In the genomic region with DNA sequence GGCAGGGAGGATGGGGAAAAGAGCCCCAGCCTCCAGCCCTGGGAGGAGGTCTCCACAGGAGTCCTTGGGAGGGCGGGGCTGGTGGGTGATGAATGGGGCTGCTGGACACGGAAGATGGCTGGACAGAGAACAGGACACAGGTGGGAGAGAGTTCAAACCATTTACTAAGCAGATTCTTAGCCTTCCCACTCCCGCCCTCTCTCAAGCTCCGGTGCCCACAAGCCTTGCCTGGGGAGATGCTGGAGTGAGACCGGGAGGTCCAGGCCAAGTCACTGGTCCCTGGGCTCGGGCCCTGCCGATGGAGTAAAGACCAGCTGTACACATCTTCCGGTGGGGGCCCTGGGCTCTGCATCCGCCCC, we compare ENCODE assay signal across 10 cellular contexts. TPM values are rescaled to one million over a fixed set of nuclear protein-coding genes. Genes with fewer than 3 reads are reported as not detected.
A peak's percentile ranks its signal among the peaks of the same experiment; 100 is the strongest.
DNase-seq lines count a peak whose midpoint lies in the region; ATAC-seq, FAIRE-seq and TF ChIP-seq lines count a peak whose summit lies in the region.
"Had no signal": no experiment of that assay in that cellular context is flagged by ENCODE, and none has a peak within 500 bp of the region (broad histone marks: within the 10 kb centered on the region; RNA-seq: fewer than 3 reads in every experiment).

No MANE protein-coding gene starts in this region.

- no peak overlapping the region for H2BK20ac ChIP-seq in H1 (ENCODE audit: low read length)

- H3K4me2 ChIP-seq in H1 (ENCODE audit: insufficient read depth in 1 of 2, low read depth in 2 of 2, low read length in 2 of 2): peak overlapping the region; percentile 90 to 97

- BruUV-seq in A673 (replicated peaks; lab: Mats Ljungman, UMichigan): no TSS peak

- no peaks in the 10 kb centered on the region for H3K9me3 ChIP-seq in A673 (ENCODE audit: low read depth, low read length, poor library complexity, severe bottlenecking)
- no peaks in the 10 kb centered on the region for H3K9me3 ChIP-seq in HEK293 (ENCODE audit: control insufficient read depth, insufficient read depth, low read depth, low read length)
- no peaks in the 10 kb centered on the region for H3K9me3 ChIP-seq in H1 (ENCODE audit: insufficient read depth in 2 of 2, low read depth in 1 of 2, low read length in 1 of 2)
- H3K9me3 ChIP-seq in WERI-Rb-1 (ENCODE audit: severe bottlenecking): no peaks in the 10 kb centered on the region
- H3K9me3 ChIP-seq: MG63 had no signal

- H3K4me3 ChIP-seq in A673 (ENCODE audit: low read depth, low read length, poor library complexity, severe bottlenecking) (peak overlapping the region; percentile 47), HEK293 (ENCODE audit: low read depth, low read length) (no peak overlapping the region), H1 (ENCODE audit: extremely low read depth in 1 of 4, insufficient read depth in 2 of 4, low read depth in 3 of 4, low read length in 4 of 4) (peak overlapping the region; percentile 27 to 61 (median 40); a peak in 6 of 8 replicates), WERI-Rb-1 (ENCODE audit: low read depth, low read length) (no peak overlapping the region)
- H3K4me3 ChIP-seq: MG63 had no signal

- H3K36me3 Mint-ChIP-seq in neural crest cell (ENCODE audit: low read depth): no peaks in the 10 kb centered on the region

- DNase-seq in A673 (ENCODE audit: low spot score) (no peak), H1 (ENCODE audit: low read depth in 1 of 2, low spot score in 2 of 2) (no peak), neural crest cell (ENCODE audit: low read depth, low spot score) (no peak), WERI-Rb-1 (no peak), NCI-H345 (lab: John Stamatoyannopoulos, UW) (no peak)
- DNase-seq: SIG-M5 had no signal

- no peak overlapping the region for H2AFZ ChIP-seq in H1 (ENCODE audit: low read length)

- H3K4me1 Mint-ChIP-seq in neural crest cell: peaks cover 18% of the 10 kb centered on the region

- H3K79me1 ChIP-seq in H1 (ENCODE audit: low read depth, low read length): no peaks in the 10 kb centered on the region

- no peak overlapping the region for H2BK5ac ChIP-seq in H1 (ENCODE audit: low read depth, low read length)

- no peak for FAIRE-seq in H1 (lab: Jason Lieb, UNC)

- H3K4me3 Mint-ChIP-seq in neural crest cell: peak overlapping the region; percentile 74

- H3K36me3 ChIP-seq in A673 (ENCODE audit: insufficient read depth, low read length, poor library complexity, severe bottlenecking) (no peaks in the 10 kb centered on the region), HEK293 (ENCODE audit: control insufficient read depth in 2 of 2, insufficient read depth in 1 of 2, low read length in 2 of 2) (peaks cover 0 to 41% of the 10 kb centered on the region in 2 experiments; a peak in 1 of 3 replicates), H1 (ENCODE audit: control insufficient read depth in 2 of 4, insufficient read depth in 4 of 4, low read length in 3 of 4) (no peaks in the 10 kb centered on the region; a peak in 2 of 8 replicates), WERI-Rb-1 (peaks cover 41% of the 10 kb centered on the region)

- H3K4me1 ChIP-seq in A673 (ENCODE audit: insufficient read depth, low read length, poor library complexity, severe bottlenecking) (peaks cover 5% of the 10 kb centered on the region), HEK293 (ENCODE audit: control insufficient read depth, insufficient read depth, low read length) (no peaks in the 10 kb centered on the region), H1 (replicated peaks in 1 of 4; ENCODE audit: control insufficient read depth in 3 of 4, insufficient read depth in 4 of 4, low read length in 3 of 4) (peaks cover 0 to 15% (median 13%) of the 10 kb centered on the region in 4 experiments; a peak in 6 of 7 replicates)

- H3K14ac ChIP-seq in H1 (ENCODE audit: insufficient read length): no peak overlapping the region

- H3K4ac ChIP-seq in H1 (replicated peaks; ENCODE audit: insufficient read length, low read depth, low read length): peak overlapping the region; percentile 46

- intact Hi-C loops in A673 (cut with micrococcal nuclease; ENCODE audit: unreplicated experiment): no loop called here

- H2BK15ac ChIP-seq in H1 (ENCODE audit: low read length): no peak overlapping the region

- TF ChIP-seq POLR2A in H1 (IDR thresholded peaks at IDR 0.05; ENCODE audit: control extremely low read depth in 1 of 2, low read depth in 2 of 2, low read length in 2 of 2): no peak

- no peaks in the 10 kb centered on the region for H3K79me2 ChIP-seq in H1 (ENCODE audit: control insufficient read depth in 1 of 2, insufficient read depth in 2 of 2, low read length in 2 of 2)

- H3K56ac ChIP-seq in H1 (replicated peaks; ENCODE audit: insufficient read length, low read depth, low read length): no peak overlapping the region

- no peak overlapping the region for H3K23ac ChIP-seq in H1 (ENCODE audit: insufficient read length)

- POLR2A ChIA-PET in A673 (lab: Charles Lee; ENCODE audit: low non-redundant PET): no interaction called here
- POLR2A ChIA-PET in HEK293 (lab: Yijun Ruan, JAX): no interaction called here
- POLR2A ChIA-PET in H1 (lab: Charles Lee; ENCODE audit: partially characterized antibody): interaction anchor here (0.9 to 1.5 kb wide), 3 partner anchors 16 to 44 kb away, joined by 3 read pairs; partner anchors contain the start of genes CDC45 and UFD1

- no peak overlapping the region for H3K27ac Mint-ChIP-seq in neural crest cell (ENCODE audit: unreplicated experiment)

- no peak overlapping the region for H2BK12ac ChIP-seq in H1 (ENCODE audit: low read depth, low read length)

- no peak for TF ChIP-seq EP300 in H1 (IDR thresholded peaks at IDR 0.05; ENCODE audit: borderline replicate concordance in 1 of 2, low read depth in 2 of 2, low read length in 2 of 2)

- TF ChIP-seq CTCF in A673 (conservative IDR thresholded peaks at IDR 0.05; ENCODE audit: low read depth, low read length) (no peak), HEK293 (tag by site-specific recombination; IDR thresholded peaks at IDR 0.05) (no peak), H1 (IDR thresholded peaks at IDR 0.05; ENCODE audit: control extremely low read depth in 1 of 3, insufficient read depth in 1 of 3, low read depth in 1 of 3, low read length in 3 of 3) (no peak), neural crest cell (conservative IDR thresholded peaks at IDR 0.05) (no peak), WERI-Rb-1 (IDR thresholded peaks at IDR 0.05; ENCODE audit: low read depth, low read length) (no peak)

- WGBS in H1 (ENCODE audit: extremely low coverage in 1 of 2, insufficient coverage in 1 of 2, insufficient read length in 1 of 2, insufficient replicate concordance in 2 of 2, low coverage in 1 of 2, low lambda C conversion rate in 2 of 2, missing lambda C conversion rate in 1 of 2), 2 experiments: 48% methylated on average over 9 of the region's 9 CpGs; no CpG with 5 or more reads in 1 of the 2 experiments

- H4K20me1 ChIP-seq in H1 (replicated peaks in 1 of 2; ENCODE audit: control insufficient read depth in 1 of 2, insufficient read depth in 2 of 2, low read length in 2 of 2): peaks cover 0 to 19% of the 10 kb centered on the region in 2 experiments

- H2AK5ac ChIP-seq in H1 (ENCODE audit: low read depth, low read length): no peak overlapping the region

- no peaks in the 10 kb centered on the region for H3K9me3 Mint-ChIP-seq in neural crest cell

- peaks cover 57% of the 10 kb centered on the region for H3K27me3 Mint-ChIP-seq in neural crest cell (ENCODE audit: low read depth)

- TF ChIP-seq RAD21 in H1 (IDR thresholded peaks at IDR 0.05 in 1 of 2, conservative IDR thresholded peaks at IDR 0.05 in 1 of 2; ENCODE audit: low read depth in 2 of 2, low read length in 2 of 2): no peak

- ATAC-seq in HG02588 (IDR thresholded peaks at IDR 0.05; ENCODE audit: unreplicated experiment): no peak
- no peak for ATAC-seq in GM19397 (IDR thresholded peaks at IDR 0.05; ENCODE audit: unreplicated experiment)

- H2BK120ac ChIP-seq in H1 (replicated peaks; ENCODE audit: low read depth, low read length): no peak overlapping the region

- peak overlapping the region; percentile 59; the same call in 1 of the 2 replicates for H4K8ac ChIP-seq in H1 (ENCODE audit: extremely low read depth, insufficient read depth, low read length)

- H3K27me3 ChIP-seq in A673 (replicated peaks; ENCODE audit: insufficient read depth, low read depth, low read length, poor library complexity): peaks cover 9% of the 10 kb centered on the region
- H3K27me3 ChIP-seq in H1 (replicated peaks in 1 of 4; ENCODE audit: control insufficient read depth in 3 of 4, extremely low read depth in 1 of 4, insufficient read depth in 3 of 4, low read length in 3 of 4): peaks cover 0 to 45% (median 35%) of the 10 kb centered on the region in 4 experiments; a peak in 6 of 7 replicates
- no peaks in the 10 kb centered on the region for H3K27me3 ChIP-seq in WERI-Rb-1 (ENCODE audit: insufficient read depth, low read depth, severe bottlenecking)
- H3K27me3 ChIP-seq: MG63 had no signal

- H3K9ac ChIP-seq in H1 (replicated peaks in 1 of 4; ENCODE audit: extremely low read depth in 1 of 4, low read depth in 3 of 4, low read length in 3 of 4): no peak overlapping the region

- H4K5ac ChIP-seq in H1 (ENCODE audit: insufficient read length, low read depth, low read length): no peak overlapping the region

- CTCF ChIA-PET in A673 (lab: Charles Lee): no interaction called here
- CTCF ChIA-PET in HEK293 (lab: Yijun Ruan, JAX): no interaction called here
- CTCF ChIA-PET in H1 (lab: Charles Lee; ENCODE audit: partially characterized antibody): interaction anchor here (0.8 to 1.3 kb wide), 5 partner anchors 21 to 110 kb away, joined by 3 to 4 read pairs (median 3); no protein-coding TSS in a partner anchor

- H3K27ac ChIP-seq in A673 (ENCODE audit: low read depth, low read length, poor library complexity, severe bottlenecking) (no peak overlapping the region), HEK293 (ENCODE audit: extremely low read depth, low read depth, low read length) (no peak overlapping the region), H1 (ENCODE audit: low read depth, low read length) (no peak overlapping the region), WERI-Rb-1 (no peak overlapping the region)

- peaks cover 16% of the 10 kb centered on the region; the same call in 1 of the 2 replicates for H3K23me2 ChIP-seq in H1 (ENCODE audit: low read depth, low read length)

- no peak overlapping the region for H3K18ac ChIP-seq in H1 (ENCODE audit: extremely low read depth, low read length)

- no peak overlapping the region for H4K91ac ChIP-seq in H1 (replicated peaks; ENCODE audit: insufficient read length, low read length)

RNA-seq across cellular contexts. Expression of gene CLDN5, which starts 1.4 kb away (rescaled TPM):
- total RNA-seq in A673 (2021) (0.21 and 0.22 TPM in 2 replicates), neural crest cell (1.0 and 1.3 TPM in 2 replicates)
- 0.69 and 1.6 TPM in 2 replicates for total RNA-seq in H1 (2021; fragmentation: NEBNext Ultra II Directional; extraction: Animal tissue kit (Norgen Biotek cat#: 25700))
- polyA plus RNA-seq in H1 (2011; rRNA removed): 1.2 and 2.5 TPM in 2 replicates
- polyA plus RNA-seq in H1 (2011; cell fraction: cytosol; rRNA removed): 1.4 TPM
- polyA plus RNA-seq in H1 (2011; cell fraction: nucleus; rRNA removed): 1.6 TPM
- 0.51 to 1.3 TPM (median 0.91 TPM) in 4 replicates for polyA plus RNA-seq in H1 (2012, experiment 1 of 2)
- 0.83 TPM for polyA plus RNA-seq in H1 (2012, experiment 2 of 2)
- 1.2 TPM for polyA plus RNA-seq in H1 (2013, experiment 1 of 2)
- polyA plus RNA-seq in H1 (2013, experiment 2 of 2): 1.4 TPM
- 0.16 and 0.44 TPM in 2 replicates for polyA minus RNA-seq in H1 (2011; rRNA and poly(A)+ RNA removed)
- 1.1 TPM for polyA minus RNA-seq in H1 (2011; cell fraction: cytosol; rRNA and poly(A)+ RNA removed)
- 4.3 TPM for polyA minus RNA-seq in H1 (2011; cell fraction: nucleus; rRNA and poly(A)+ RNA removed)

RNA-seq across cellular contexts. Expression of gene CDC45, which starts 43.1 kb away (rescaled TPM):
- total RNA-seq in A673 (2021): 79.1 and 79.2 TPM in 2 replicates
- total RNA-seq in H1 (2021; fragmentation: NEBNext Ultra II Directional; extraction: Animal tissue kit (Norgen Biotek cat#: 25700)): 31.9 and 32.6 TPM in 2 replicates
- polyA plus RNA-seq in H1 (2011; rRNA removed): 37.7 and 40.0 TPM in 2 replicates
- polyA plus RNA-seq in H1 (2011; cell fraction: cytosol; rRNA removed): 48.7 TPM
- polyA plus RNA-seq in H1 (2011; cell fraction: nucleus; rRNA removed): 93.4 TPM
- polyA plus RNA-seq in H1 (2012, experiment 1 of 2): 41.7 to 48.4 TPM (median 48.0 TPM) in 4 replicates
- 17.8 TPM for polyA plus RNA-seq in H1 (2012, experiment 2 of 2)
- polyA plus RNA-seq in H1 (2013, experiment 1 of 2): 20.6 TPM
- 19.0 TPM for polyA plus RNA-seq in H1 (2013, experiment 2 of 2)
- 36.0 and 42.1 TPM in 2 replicates for polyA minus RNA-seq in H1 (2011; rRNA and poly(A)+ RNA removed)
- 18.7 TPM for polyA minus RNA-seq in H1 (2011; cell fraction: cytosol; rRNA and poly(A)+ RNA removed)
- 42.5 TPM for polyA minus RNA-seq in H1 (2011; cell fraction: nucleus; rRNA and poly(A)+ RNA removed)
- 47.1 and 49.8 TPM in 2 replicates for total RNA-seq in neural crest cell

RNA-seq across cellular contexts. Expression of gene UFD1, which starts 43.9 kb away (rescaled TPM):
- total RNA-seq in A673 (2021): 161 and 195 TPM in 2 replicates
- 67.5 and 74.6 TPM in 2 replicates for total RNA-seq in H1 (2021; fragmentation: NEBNext Ultra II Directional; extraction: Animal tissue kit (Norgen Biotek cat#: 25700))
- polyA plus RNA-seq in H1 (2011; rRNA removed): 84.6 and 116 TPM in 2 replicates
- polyA plus RNA-seq in H1 (2011; cell fraction: cytosol; rRNA removed): 95.6 TPM
- polyA plus RNA-seq in H1 (2011; cell fraction: nucleus; rRNA removed): 104 TPM
- 88.2 to 115 TPM (median 95.4 TPM) in 4 replicates for polyA plus RNA-seq in H1 (2012, experiment 1 of 2)
- 64.2 TPM for polyA plus RNA-seq in H1 (2012, experiment 2 of 2)
- 82.0 TPM for polyA plus RNA-seq in H1 (2013, experiment 1 of 2)
- polyA plus RNA-seq in H1 (2013, experiment 2 of 2): 79.3 TPM
- polyA minus RNA-seq in H1 (2011; rRNA and poly(A)+ RNA removed): 111 and 119 TPM in 2 replicates
- polyA minus RNA-seq in H1 (2011; cell fraction: cytosol; rRNA and poly(A)+ RNA removed): 24.9 TPM
- polyA minus RNA-seq in H1 (2011; cell fraction: nucleus; rRNA and poly(A)+ RNA removed): 41.9 TPM
- 69.4 and 71.5 TPM in 2 replicates for total RNA-seq in neural crest cell

Comparison
In these comparisons a context has a peak if more than half of its experiments do, and no peak if none do; other contexts are left out.
1. H3K4me3 ChIP-seq: peak in A673 (single experiment) and H1 (4 of 4); none in HEK293 (single experiment) and WERI-Rb-1 (single experiment).